In genomic region chr1:114780344-114781226, GRCh38 we compare ENCODE assay signal across 8 cellular contexts. TPM values are rescaled to one million over a fixed set of nuclear protein-coding genes. Genes with fewer than 3 reads are reported as not detected.
A peak's percentile ranks its signal among the peaks of the same experiment; 100 is the strongest.
DNase-seq lines count a peak whose midpoint lies in the region; ATAC-seq and FAIRE-seq lines count a peak whose summit lies in the region.

Gene SIKE1, minus strand, starts transcription at chr1:114780685. Its CDS starts 78 bp downstream, at chr1:114780607.

- no peaks in the 10 kb centered on the region for H3K27me3 ChIP-seq in endocrine pancreas (ENCODE audit: control insufficient read depth, insufficient read depth, low read length)
- H3K27me3 ChIP-seq in mesenchymal stem cell (ENCODE audit: control insufficient read depth in 1 of 2, insufficient read depth in 1 of 2, low read length in 2 of 2), result no peaks in the 10 kb centered on the region

- H2BK5ac ChIP-seq in mesenchymal stem cell (ENCODE audit: low read depth, low read length, poor library complexity, severe bottlenecking), result peak within 1 kb of the TSS; percentile 19

- peak within 1 kb of the TSS; percentile 75 to 79 for H3K4ac ChIP-seq in mesenchymal stem cell (ENCODE audit: low read depth in 1 of 2, low read length in 2 of 2)

- peak within 1 kb of the TSS; percentile 81 for H2BK120ac ChIP-seq in mesenchymal stem cell (ENCODE audit: low read depth, low read length)

- peak within 1 kb of the TSS; percentile 73 for H2BK15ac ChIP-seq in mesenchymal stem cell (ENCODE audit: low read depth, poor library complexity, severe bottlenecking)

- H3K9ac ChIP-seq in endocrine pancreas (ENCODE audit: control insufficient read depth, insufficient read depth, low read length), result peak within 1 kb of the TSS; percentile 92
- H3K9ac ChIP-seq in mesenchymal stem cell (ENCODE audit: low read length), result peak within 1 kb of the TSS; percentile 91

- H3K23ac ChIP-seq in mesenchymal stem cell (ENCODE audit: low read length in 2 of 2), result no peak within 1 kb of the TSS

- H4K91ac ChIP-seq in mesenchymal stem cell (ENCODE audit: low read length), result peak within 1 kb of the TSS; percentile 95

- H3K27ac ChIP-seq in mesenchymal stem cell (ENCODE audit: low read length, poor library complexity, severe bottlenecking), result peak within 1 kb of the TSS; percentile 92

- H3K18ac ChIP-seq in mesenchymal stem cell (ENCODE audit: low read depth in 1 of 2, low read length in 2 of 2), result peak within 1 kb of the TSS; percentile 96 to 98

- H3K4me3 ChIP-seq in endocrine pancreas (ENCODE audit: control insufficient read depth, insufficient read depth, low read length) (peak within 1 kb of the TSS; percentile 97), mesenchymal stem cell (ENCODE audit: insufficient read depth in 1 of 2, low read depth in 1 of 2, low read length in 2 of 2) (peak within 1 kb of the TSS; percentile 88 to 90)

- peak within 1 kb of the TSS in 1 of 2 experiments; percentile 82 for H3K14ac ChIP-seq in mesenchymal stem cell (ENCODE audit: low read length in 2 of 2)

- H3K4me1 ChIP-seq in endocrine pancreas (ENCODE audit: control insufficient read depth, insufficient read depth, low read length) (peaks cover 6% of the 10 kb centered on the region), mesenchymal stem cell (ENCODE audit: control insufficient read depth, insufficient read depth, low read depth, low read length) (peaks cover 3% of the 10 kb centered on the region)

- peak within 1 kb of the TSS; percentile 76 for H3K4me2 ChIP-seq in mesenchymal stem cell (ENCODE audit: low read length, poor library complexity, severe bottlenecking)

- peak within 1 kb of the TSS; percentile 55 for H2AFZ ChIP-seq in mesenchymal stem cell (ENCODE audit: low read depth, low read length)

- H3K36me3 ChIP-seq in endocrine pancreas (ENCODE audit: control insufficient read depth, insufficient read depth, low read length), result no peaks in the 10 kb centered on the region
- H3K36me3 ChIP-seq in mesenchymal stem cell (ENCODE audit: control insufficient read depth in 1 of 2, insufficient read depth in 2 of 2, low read depth in 1 of 2, low read length in 2 of 2), result peaks cover 4 to 30% of the 10 kb centered on the region in 2 experiments

- peak; percentile 98 for ATAC-seq in GM21367 (IDR thresholded peaks at IDR 0.05; ENCODE audit: unreplicated experiment)

- H4K8ac ChIP-seq in mesenchymal stem cell (ENCODE audit: low read length), result peak within 1 kb of the TSS; percentile 98

- H2BK12ac ChIP-seq in mesenchymal stem cell (ENCODE audit: low read length in 2 of 2), result no peak within 1 kb of the TSS

- peaks cover 3% of the 10 kb centered on the region for H3K79me1 ChIP-seq in mesenchymal stem cell (replicated peaks; ENCODE audit: low read length, poor library complexity, severe bottlenecking)

- peak within 1 kb of the TSS; percentile 54 for H2AK5ac ChIP-seq in mesenchymal stem cell (ENCODE audit: low read length, severe bottlenecking)

- 25% methylated on average over 53 of the region's 53 CpGs for WGBS in mesenchymal stem cell

- no peak for FAIRE-seq in HTR-8/SVneo (lab: Jason Lieb, UNC)

- H3K9me3 ChIP-seq in endocrine pancreas (ENCODE audit: control insufficient read depth, low read length) (no peaks in the 10 kb centered on the region), mesenchymal stem cell (ENCODE audit: control insufficient read depth, low read length) (no peaks in the 10 kb centered on the region)

- DNase-seq in COLO829 (ENCODE audit: low spot score), result peak; percentile 78
- DNase-seq in HTR-8/SVneo (ENCODE audit: insufficient read length, low spot score), result peak; percentile 82
- peak; percentile 93 for DNase-seq in NOMO-1 treated with DMSO at 0.1 percent for 48 hours (lab: John Stamatoyannopoulos, UW; ENCODE audit: unreplicated experiment)
- peak; percentile 65 to 86 (median 83) for DNase-seq in activated CD8-positive, alpha-beta memory T cell treated with anti-CD3 and anti-CD28 coated beads for 48 hours (ENCODE audit: low read depth in 2 of 3, low spot score in 2 of 3)
- peak; percentile 97 for DNase-seq in mesenchymal stem cell
- peak; percentile 84 for DNase-seq in stimulated activated CD8-positive, alpha-beta memory T cell treated with anti-CD3 and anti-CD28 coated beads, Interleukin-12 subunit alpha, Interleukin-12 subunit beta, amount 100 ng/mL, for 4 hours (ENCODE audit: low read depth)

RNA-seq across cellular contexts. Expression of gene SIKE1, which starts in this region (rescaled TPM):
- polyA plus RNA-seq in mesenchymal stem cell (2013, experiment 1 of 2), result 27.1 TPM
- polyA plus RNA-seq in mesenchymal stem cell (2013, experiment 2 of 2), result 26.6 TPM

Comparison
In these comparisons a context has a peak if more than half of its experiments do, and no peak if none do; other contexts are left out.
1. Peak in every context shown above with its lines: DNase-seq, ATAC-seq, H3K4me3 ChIP-seq and H3K27ac ChIP-seq.